In the genomic region with DNA sequence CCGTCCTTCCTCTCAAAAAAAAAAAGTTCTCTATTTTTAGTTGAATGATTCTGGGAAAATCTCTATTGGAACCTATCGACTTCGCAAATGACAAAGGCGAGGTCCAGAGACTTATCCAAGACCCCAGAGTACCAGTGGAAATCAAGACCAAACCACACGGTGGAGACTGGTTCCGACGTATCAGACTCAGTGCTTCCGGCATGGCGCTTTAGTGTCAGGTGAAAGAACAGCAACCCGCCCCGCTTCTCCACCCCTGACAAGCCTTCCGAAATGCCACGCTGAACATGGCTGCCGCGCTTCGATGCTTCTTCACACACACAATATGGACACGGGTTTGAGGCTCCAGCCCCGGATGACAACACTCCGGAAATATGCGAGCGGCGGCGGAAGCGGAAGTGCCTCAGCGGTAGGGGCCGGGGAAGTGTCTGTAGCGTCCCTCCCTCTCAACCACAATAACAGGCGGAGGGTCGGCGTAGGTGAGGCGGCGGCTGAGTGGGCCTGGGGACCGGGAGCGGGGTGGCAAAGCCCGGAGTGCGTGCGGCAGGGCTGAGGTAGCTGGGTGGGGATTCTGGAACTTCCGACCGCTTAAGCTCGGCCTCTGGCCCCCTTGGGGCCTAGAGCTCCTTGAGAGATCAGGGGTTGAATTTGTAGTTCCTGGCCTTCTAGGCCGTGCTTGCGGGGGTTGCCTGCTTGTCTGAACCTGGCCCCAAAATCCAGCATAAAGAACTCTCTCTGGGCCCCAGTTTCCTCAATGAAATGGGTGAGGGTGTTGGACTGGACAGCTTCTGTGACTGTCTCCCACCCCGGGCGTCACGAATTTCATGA, we compare ENCODE assay signal across 8 cellular contexts.
DNase-seq lines count a peak whose midpoint lies in the region; ATAC-seq and FAIRE-seq lines count a peak whose summit lies in the region.

FBXO38 (plus strand) TSS at position 395 of the 825 bp plus-strand sequence. CDS start 10,819 bp downstream, outside the sequence.

- H3K36me3 ChIP-seq in BLaER1, result peaks cover 29% of the 10 kb centered on the region

- peak; percentile 100 for ATAC-seq in HG03457 (IDR thresholded peaks at IDR 0.05; ENCODE audit: unreplicated experiment)

- H3K27ac ChIP-seq in BLaER1, result peak within 1 kb of the TSS; percentile 92
- peak within 1 kb of the TSS; percentile 75 for H3K27ac ChIP-seq in cingulate gyrus (ENCODE audit: low read depth, low read length)

- H3K4me3 ChIP-seq in BLaER1, result peak within 1 kb of the TSS; percentile 80

- H4K20me1 ChIP-seq in BLaER1, result peaks cover 42% of the 10 kb centered on the region

- peaks cover 29% of the 10 kb centered on the region for H3K4me1 ChIP-seq in BLaER1

- no peaks in the 10 kb centered on the region for H3K27me3 ChIP-seq in BLaER1

- H3K9me3 ChIP-seq in BLaER1, result peaks cover 7% of the 10 kb centered on the region

- DNase-seq in GM19239 (ENCODE audit: insufficient read length, low spot score) (peak; percentile 75), NCI-H524 treated with DMSO at 0.1 percent for 48 hours (lab: John Stamatoyannopoulos, UW) (peak; percentile 93), kidney glomerular epithelial cell (lab: John Stamatoyannopoulos, UW) (peak; percentile 98)
- peak; percentile 95 to 97 for DNase-seq in activated CD4-positive, alpha-beta T cell treated with anti-CD3 and anti-CD28 coated beads for 4 hours
- peak; percentile 86 to 88 for DNase-seq in stimulated activated CD4-positive, alpha-beta T cell treated with anti-CD3 and anti-CD28 coated beads, Interleukin-1b, Interleukin-23, amount 100 ng/mL, for 1 hour (ENCODE audit: low read depth in 2 of 2)

- peak; percentile 99 for FAIRE-seq in GM19239 (lab: Jason Lieb, UNC)

- H3K4me2 ChIP-seq in BLaER1, result peak within 1 kb of the TSS; percentile 94

- peak within 1 kb of the TSS; percentile 90 for H3K9ac ChIP-seq in BLaER1

Comparison
In these comparisons a context has a peak if more than half of its experiments do, and no peak if none do; other contexts are left out.
1. Peak in every context shown above with its lines: DNase-seq, ATAC-seq, H3K4me3 ChIP-seq and H3K27ac ChIP-seq.